ENCODE assay signal across 1 cellular context in genomic region chr4:81459233-81459632, GRCh38.
TF ChIP-seq lines count a peak whose summit lies in the region.

No MANE protein-coding gene starts in this region.

TF ChIP-seq in WTC11, 78 proteins besides CTCF, POLR2A, EP300 and RAD21 (continued from another document):
- TF ChIP-seq ARID4B (CRISPR knock-in tag; IDR thresholded peaks at IDR 0.05; ENCODE audit: borderline replicate concordance) (no peak), ATF6 (CRISPR knock-in tag; IDR thresholded peaks at IDR 0.05) (no peak), PRDM15 (CRISPR knock-in tag; IDR thresholded peaks at IDR 0.05) (no peak), AR (CRISPR knock-in tag; IDR thresholded peaks at IDR 0.05) (no peak), NR1H2 (CRISPR knock-in tag; IDR thresholded peaks at IDR 0.05) (no peak)
